Comparison of ENCODE assay signal across 23 cellular contexts in the genomic region with DNA sequence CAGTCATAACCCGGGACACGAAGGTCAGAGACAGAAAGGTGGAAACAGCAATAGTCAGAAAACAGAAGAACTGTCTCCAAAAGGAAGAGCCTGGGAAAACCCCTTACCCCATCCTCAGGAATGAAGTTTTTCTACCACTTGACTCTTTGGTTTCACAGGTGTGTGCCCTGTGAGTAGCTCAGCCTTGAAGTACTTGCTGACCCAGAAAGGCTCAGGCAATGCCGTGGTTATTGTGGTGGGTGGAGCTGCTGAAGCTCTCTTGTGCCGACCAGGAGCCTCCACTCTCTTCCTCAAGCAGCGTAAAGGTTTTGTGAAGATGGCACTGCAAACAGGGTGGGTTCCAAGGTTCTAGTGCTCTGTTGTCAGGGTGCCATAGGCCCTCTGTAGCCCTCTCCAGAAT. TPM values are rescaled to one million over a fixed set of nuclear protein-coding genes. Genes with fewer than 3 reads are reported as not detected.
DNase-seq lines count a peak whose midpoint lies in the region; ATAC-seq, FAIRE-seq and TF ChIP-seq lines count a peak whose summit lies in the region.
"Had no signal": no experiment of that assay in that cellular context is flagged by ENCODE, and none has a peak within 500 bp of the region (broad histone marks: within the 10 kb centered on the region; RNA-seq: fewer than 3 reads in every experiment).

No MANE protein-coding gene starts in this region.

- no peaks in the 10 kb centered on the region for H3K36me3 Mint-ChIP-seq in effector memory CD8-positive, alpha-beta T cell (ENCODE audit: insufficient read depth)
- H3K36me3 Mint-ChIP-seq: CD14-positive monocyte; CD8-positive, alpha-beta memory T cell had no signal

- no peak for TF ChIP-seq CTCF in A549 (IDR thresholded peaks at IDR 0.05)
- no peak for TF ChIP-seq CTCF in left lung (IDR thresholded peaks at IDR 0.05)

- CTCF ChIA-PET in A549 (lab: Yijun Ruan, JAX): no interaction called here

- no peak for DNase-seq in A549 (ENCODE audit: low read depth in 1 of 2, low spot score in 1 of 2)
- DNase-seq in effector memory CD8-positive, alpha-beta T cell: no peak
- DNase-seq in left lung: no peak
- DNase-seq in AML-193 (lab: John Stamatoyannopoulos, UW): no peak
- DNase-seq: BE2C; CD4-positive, alpha-beta T cell; DMS 273 treated with DMSO at 0.1 percent for 48 hours; DND-41; H9 had no signal

- H3K27ac ChIP-seq in A549 (no peak overlapping the region), left lung (no peak overlapping the region)
- H3K27ac ChIP-seq: BLaER1 treated with 17β-estradiol and CSF1 and Interleukin-3, amounts not matched to agents 10 nM and 100 nM had no signal

- 44% methylated on average over 3 of the region's 5 CpGs for WGBS in A549 (ENCODE audit: missing lambda C conversion rate)

- no peaks in the 10 kb centered on the region for H3K36me3 ChIP-seq in left lung
- H3K36me3 ChIP-seq: BE2C; BLaER1 treated with 17β-estradiol and CSF1 and Interleukin-3, amounts not matched to agents 10 nM and 100 nM had no signal

- no peaks in the 10 kb centered on the region for H3K4me1 ChIP-seq in A549
- no peaks in the 10 kb centered on the region for H3K4me1 ChIP-seq in left lung
- H3K4me1 ChIP-seq: BE2C; BLaER1 treated with 17β-estradiol and CSF1 and Interleukin-3, amounts not matched to agents 10 nM and 100 nM had no signal

- no peaks in the 10 kb centered on the region for H3K9me3 Mint-ChIP-seq in effector memory CD8-positive, alpha-beta T cell
- H3K9me3 Mint-ChIP-seq: CD4-positive, alpha-beta T cell; CD8-positive, alpha-beta memory T cell; GM23338 had no signal

- TF ChIP-seq EP300 in A549 (IDR thresholded peaks at IDR 0.05): no peak

- no peak for TF ChIP-seq RAD21 in A549 (conservative IDR thresholded peaks at IDR 0.05 in 1 of 2, IDR thresholded peaks at IDR 0.05 in 1 of 2)

- ATAC-seq in A549 (no peak), left lung (peak; percentile 76), GM18498 (IDR thresholded peaks at IDR 0.05; ENCODE audit: unreplicated experiment) (no peak), GM21390 (IDR thresholded peaks at IDR 0.05; ENCODE audit: unreplicated experiment) (no peak)
- ATAC-seq in effector memory CD8-positive, alpha-beta T cell (replicated peaks): peak; percentile 71
- ATAC-seq: GM23338, HCT116 had no signal

- peaks cover 0 to 20% of the 10 kb centered on the region in 2 donors for H3K27me3 Mint-ChIP-seq in effector memory CD8-positive, alpha-beta T cell
- H3K27me3 Mint-ChIP-seq: CD4-positive, alpha-beta T cell had no signal

- H3K27me3 ChIP-seq in left lung: no peaks in the 10 kb centered on the region
- H3K27me3 ChIP-seq: BE2C had no signal

- peaks cover 4 to 8% of the 10 kb centered on the region in 2 donors for H3K4me1 Mint-ChIP-seq in effector memory CD8-positive, alpha-beta T cell (ENCODE audit: low read depth in 2 of 2)

- H3K4me3 ChIP-seq in A549 (no peak overlapping the region), left lung (no peak overlapping the region)
- H3K4me3 ChIP-seq: BLaER1 treated with 17β-estradiol and CSF1 and Interleukin-3, amounts not matched to agents 10 nM and 100 nM; GM23338 had no signal

- TF ChIP-seq POLR2A in A549 (IDR thresholded peaks at IDR 0.05; ENCODE audit: low read length): no peak

- H3K4me2 ChIP-seq in A549: no peak overlapping the region
- H3K4me2 ChIP-seq: BLaER1 treated with 17β-estradiol and CSF1 and Interleukin-3, amounts not matched to agents 10 nM and 100 nM; GM23338 had no signal

- peak; percentile 49 for FAIRE-seq in A549 (lab: Jason Lieb, UNC)
- FAIRE-seq: D721Med, G401.6, GM12892, GM19239 had no signal

- intact Hi-C loops in left lung (cut with DNase I): no loop called here

- no peak overlapping the region for H3K27ac Mint-ChIP-seq in effector memory CD8-positive, alpha-beta T cell
- H3K27ac Mint-ChIP-seq: CD14-positive monocyte; CD4-positive, alpha-beta T cell; GM23338 had no signal

- H3K9me3 ChIP-seq in A549 (no peaks in the 10 kb centered on the region), left lung (no peaks in the 10 kb centered on the region)
- H3K9me3 ChIP-seq: BE2C had no signal

- POLR2A ChIA-PET in A549 (lab: Yijun Ruan, JAX): no interaction called here

- H3K4me3 Mint-ChIP-seq in effector memory CD8-positive, alpha-beta T cell: no peak overlapping the region
- H3K4me3 Mint-ChIP-seq: CD14-positive monocyte; CD4-positive, alpha-beta T cell; CD8-positive, alpha-beta memory T cell; GM23338; H9 had no signal

TF ChIP-seq in A549, 52 proteins besides CTCF, POLR2A, EP300 and RAD21:
- TF ChIP-seq RNF2 (IDR thresholded peaks at IDR 0.05; ENCODE audit: borderline replicate concordance, low read depth): no peak

RNA-seq across cellular contexts. Expression of gene DGAT2L6, which starts 24.4 kb away (rescaled TPM):
- polyA plus RNA-seq in A549 (2011; rRNA removed) (not detected in 2 replicates), A549 (2017; fragmentation: RNase III; extraction: RNeasy Plus Mini Kit Qiagen cat#74134 plus additional on column Dnase treatment) (not detected in 3 replicates)
- not detected in 2 replicates for polyA plus RNA-seq in A549 (2012; cell fraction: cytosol; rRNA removed)
- polyA plus RNA-seq in A549 (2012; cell fraction: nucleus; rRNA removed): not detected in 2 replicates
- polyA minus RNA-seq in A549 (2011; rRNA and poly(A)+ RNA removed): not detected in 2 replicates
- total RNA-seq in left lung: not detected
- total RNA-seq: A172; CD4-positive, alpha-beta T cell; CD8-positive, alpha-beta memory T cell; GM23338; H4; H9 had no signal
- polyA plus RNA-seq: AG04450; CD14-positive monocyte; CD8-positive, alpha-beta memory T cell; GM23338 had no signal

RNA-seq across cellular contexts. Expression of gene AWAT1, which starts 32.7 kb away (rescaled TPM):
- polyA plus RNA-seq in A549 (2011; rRNA removed): not detected in 2 replicates
- not detected in 2 replicates for polyA plus RNA-seq in A549 (2012; cell fraction: cytosol; rRNA removed)
- polyA plus RNA-seq in A549 (2012; cell fraction: nucleus; rRNA removed): not detected in 2 replicates
- not detected in 3 replicates for polyA plus RNA-seq in A549 (2017; fragmentation: RNase III; extraction: RNeasy Plus Mini Kit Qiagen cat#74134 plus additional on column Dnase treatment)
- not detected in 2 replicates for polyA minus RNA-seq in A549 (2011; rRNA and poly(A)+ RNA removed)
- total RNA-seq in left lung: not detected
- total RNA-seq: A172; CD4-positive, alpha-beta T cell; CD8-positive, alpha-beta memory T cell; GM23338; H4; H9 had no signal
- polyA plus RNA-seq: AG04450; CD14-positive monocyte; CD8-positive, alpha-beta memory T cell; GM23338 had no signal

RNA-seq across cellular contexts. Expression of gene P2RY4, which starts 58.3 kb away (rescaled TPM):
- polyA plus RNA-seq in A549 (2011; rRNA removed): 0.06 and 0.19 TPM in 2 replicates
- polyA plus RNA-seq in A549 (2012; cell fraction: cytosol; rRNA removed): 0.03 TPM in 1 of 2 replicates, not detected in the other
- 0.37 and 0.56 TPM in 2 replicates for polyA plus RNA-seq in A549 (2012; cell fraction: nucleus; rRNA removed)
- polyA plus RNA-seq in A549 (2017; fragmentation: RNase III; extraction: RNeasy Plus Mini Kit Qiagen cat#74134 plus additional on column Dnase treatment): not detected in 3 replicates
- polyA minus RNA-seq in A549 (2011; rRNA and poly(A)+ RNA removed): 0.21 and 0.73 TPM in 2 replicates
- under 1 TPM in 1 of 2 donors, not detected in 1; 0.26 TPM for total RNA-seq in left lung
- total RNA-seq: A172, H4, H9 had no signal
- polyA plus RNA-seq: CD14-positive monocyte; CD8-positive, alpha-beta memory T cell; GM23338 had no signal

Comparison
In these comparisons a context has a peak if more than half of its experiments do, and no peak if none do; other contexts are left out.
1. ATAC-seq: peak in effector memory CD8-positive, alpha-beta T cell (single experiment) and left lung (single experiment); none in A549 (0 of 2), GM18498 (single experiment) and GM21390 (single experiment).